ENCODE assay signal across 8 cellular contexts in the genomic region with DNA sequence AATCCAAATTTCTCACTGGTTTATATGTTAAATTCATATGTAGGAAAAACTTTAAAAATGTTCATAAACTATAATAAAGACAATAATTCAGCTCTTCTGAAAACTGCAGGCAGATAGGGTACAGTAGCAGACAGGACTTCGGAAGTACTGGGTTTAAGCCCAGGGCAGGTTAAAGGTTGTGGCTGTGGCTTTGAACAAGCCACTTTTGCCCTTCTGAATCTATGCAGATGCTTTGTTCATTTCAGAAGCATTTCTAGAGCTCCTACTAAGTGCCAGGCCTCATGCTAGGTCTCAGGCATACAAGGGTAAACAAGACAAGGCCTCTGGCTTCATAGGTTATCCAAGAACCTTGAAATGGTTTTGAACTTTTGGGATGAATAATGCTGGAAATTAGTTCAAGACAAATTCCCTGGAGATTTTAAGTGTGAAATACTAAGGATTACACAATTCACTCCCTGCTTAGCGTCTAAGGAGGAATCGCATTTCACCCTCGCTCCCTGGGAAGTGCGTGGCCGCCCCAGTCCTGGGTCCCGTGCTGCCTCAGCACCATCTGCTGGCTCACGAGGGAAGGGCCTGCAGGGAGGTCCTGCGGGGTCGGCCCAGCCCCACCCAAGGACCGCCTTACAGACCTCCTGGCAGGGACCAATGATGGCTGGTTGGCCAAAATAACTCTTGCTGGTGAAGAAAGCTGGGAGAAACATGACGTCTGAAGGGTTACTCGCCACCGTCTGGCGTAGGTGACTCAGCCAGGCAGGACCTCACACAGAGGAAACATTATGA.
DNase-seq lines count a peak whose midpoint lies in the region; ATAC-seq lines count a peak whose summit lies in the region.

No MANE protein-coding gene starts in this region.

- peak overlapping the region in 12 of 21 experiments; percentile 7 to 55 (median 38) for H3K27ac ChIP-seq in skin epidermis

- H3K36me3 Mint-ChIP-seq in activated T-cell treated with anti-CD3 and anti-CD28 coated beads, Interleukin-2, amount 50 U/mL, for 72 hours (ENCODE audit: insufficient read depth in 2 of 2): no peaks in the 10 kb centered on the region

- no peaks in the 10 kb centered on the region for H3K27me3 Mint-ChIP-seq in activated T-cell treated with anti-CD3 and anti-CD28 coated beads, Interleukin-2, amount 50 U/mL, for 72 hours (ENCODE audit: low read depth)

- H3K4me1 Mint-ChIP-seq in activated T-cell treated with anti-CD3 and anti-CD28 coated beads, Interleukin-2, amount 50 U/mL, for 72 hours (ENCODE audit: low read depth): no peaks in the 10 kb centered on the region

- H3K4me3 Mint-ChIP-seq in activated T-cell treated with anti-CD3 and anti-CD28 coated beads, Interleukin-2, amount 50 U/mL, for 72 hours: no peak overlapping the region

- peak overlapping the region in 1 of 7 experiments; percentile 11 for H3K4me3 ChIP-seq in skin epidermis

- peak; percentile 9 for DNase-seq in stimulated activated CD4-positive, alpha-beta T cell treated with anti-CD3 and anti-CD28 coated beads, Interleukin-15, amount 100 ng/mL, for 24 hours
- DNase-seq in stimulated activated CD4-positive, alpha-beta T cell treated with anti-CD3 and anti-CD28 coated beads, Interleukin-4, amount 100 ng/mL, for 24 hours: no peak
- DNase-seq in activated T-cell treated with anti-CD3 and anti-CD28 coated beads, Interleukin-2, amount 50 U/mL, for 72 hours: peak; percentile 1 to 5
- DNase-seq in hypothalamus (lab: John Stamatoyannopoulos, UW) (peak in 34 of 51 donors; percentile 2 to 65 (median 13)), NCI-H1436 (lab: John Stamatoyannopoulos, UW) (no peak), NOMO-1 (lab: John Stamatoyannopoulos, UW; ENCODE audit: unreplicated experiment in 2 of 2) (no peak)

- peaks cover 2 to 4% of the 10 kb centered on the region in 2 donors for H3K9me3 Mint-ChIP-seq in activated T-cell treated with anti-CD3 and anti-CD28 coated beads, Interleukin-2, amount 50 U/mL, for 72 hours

- ATAC-seq in HG03565 (IDR thresholded peaks at IDR 0.05; ENCODE audit: unreplicated experiment): peak; percentile 70
- no peak for ATAC-seq in activated T-cell treated with anti-CD3 and anti-CD28 coated beads, Interleukin-2, amount 50 U/mL, for 72 hours (replicated peaks in 1 of 2)

- H3K27ac Mint-ChIP-seq in activated T-cell treated with anti-CD3 and anti-CD28 coated beads, Interleukin-2, amount 50 U/mL, for 72 hours: no peak overlapping the region

Comparison
In these comparisons a context has a peak if more than half of its experiments do, and no peak if none do; other contexts are left out.
1. DNase-seq: peak in stimulated activated CD4-positive, alpha-beta T cell treated with anti-CD3 and anti-CD28 coated beads, Interleukin-15, amount 100 ng/mL, for 24 hours (single experiment), activated T-cell treated with anti-CD3 and anti-CD28 coated beads, Interleukin-2, amount 50 U/mL, for 72 hours (2 of 2) and hypothalamus (34 of 51); none in stimulated activated CD4-positive, alpha-beta T cell treated with anti-CD3 and anti-CD28 coated beads, Interleukin-4, amount 100 ng/mL, for 24 hours (single experiment), NCI-H1436 (single experiment) and NOMO-1 (0 of 2).